15 cellular contexts compared by ENCODE assay signal in genomic region chr11:33325456-33325855, GRCh38. TPM values are rescaled to one million over a fixed set of nuclear protein-coding genes. Genes with fewer than 3 reads are reported as not detected.
DNase-seq lines count a peak whose midpoint lies in the region; ATAC-seq and TF ChIP-seq lines count a peak whose summit lies in the region.
"Had no signal": no experiment of that assay in that cellular context is flagged by ENCODE, and none has a peak within 500 bp of the region (broad histone marks: within the 10 kb centered on the region; RNA-seq: fewer than 3 reads in every experiment).

No MANE protein-coding gene starts in this region.

- H3K36me3 ChIP-seq in subcutaneous abdominal adipose tissue (ENCODE audit: control insufficient read depth in 5 of 5, insufficient read depth in 5 of 5, low read length in 5 of 5): no peaks in the 10 kb centered on the region
- no peaks in the 10 kb centered on the region for H3K36me3 ChIP-seq in adrenal gland (replicated peaks in 1 of 2)
- H3K36me3 ChIP-seq: HAP-1 had no signal

- TF ChIP-seq POLR2A in adrenal gland (IDR thresholded peaks at IDR 0.05): no peak

- no peaks in the 10 kb centered on the region for H3K27me3 Mint-ChIP-seq in activated T-cell treated with anti-CD3 and anti-CD28 coated beads, Interleukin-2, amount 50 U/mL, for 72 hours (ENCODE audit: low read depth)
- no peaks in the 10 kb centered on the region for H3K27me3 Mint-ChIP-seq in T-helper 17 cell
- H3K27me3 Mint-ChIP-seq: CD4-positive, alpha-beta T cell had no signal

- H3K4me1 Mint-ChIP-seq in activated T-cell treated with anti-CD3 and anti-CD28 coated beads, Interleukin-2, amount 50 U/mL, for 72 hours (ENCODE audit: low read depth): peaks cover 14% of the 10 kb centered on the region
- peaks cover 34% of the 10 kb centered on the region for H3K4me1 Mint-ChIP-seq in T-helper 17 cell

- 71 to 85% (median 79%) methylated on average over 5 of the region's 5 CpGs for WGBS in adrenal gland, 4 donors

- peak overlapping the region; percentile 30 for H3K27ac Mint-ChIP-seq in activated T-cell treated with anti-CD3 and anti-CD28 coated beads, Interleukin-2, amount 50 U/mL, for 72 hours
- peak overlapping the region; percentile 77 for H3K27ac Mint-ChIP-seq in T-helper 17 cell

- intact Hi-C loops in adrenal gland (cut with DNase I): loop anchor here in 1 of 2 donors (10.0 kb wide), 1 partner anchor 71 kb away; the partner anchor contains the start of gene HIPK3

- TF ChIP-seq CTCF in epithelial cell of esophagus (IDR thresholded peaks at IDR 0.05; ENCODE audit: insufficient read depth, low read depth, low read length, missing control alignments) (no peak), adrenal gland (IDR thresholded peaks at IDR 0.05) (no peak)

- no peaks in the 10 kb centered on the region for H3K9me3 Mint-ChIP-seq in activated T-cell treated with anti-CD3 and anti-CD28 coated beads, Interleukin-2, amount 50 U/mL, for 72 hours
- H3K9me3 Mint-ChIP-seq: CD4-positive, alpha-beta T cell had no signal

- no peak overlapping the region for H3K9ac ChIP-seq in subcutaneous abdominal adipose tissue (ENCODE audit: low read length in 5 of 5)

- no peak overlapping the region for H3K4me3 Mint-ChIP-seq in activated T-cell treated with anti-CD3 and anti-CD28 coated beads, Interleukin-2, amount 50 U/mL, for 72 hours
- H3K4me3 Mint-ChIP-seq in T-helper 17 cell: no peak overlapping the region
- H3K4me3 Mint-ChIP-seq: CD4-positive, alpha-beta T cell had no signal

- H3K27me3 ChIP-seq in subcutaneous abdominal adipose tissue (ENCODE audit: control insufficient read depth in 5 of 5, insufficient read depth in 4 of 5, low read length in 5 of 5): no peaks in the 10 kb centered on the region
- no peaks in the 10 kb centered on the region for H3K27me3 ChIP-seq in adrenal gland
- H3K27me3 ChIP-seq: BLaER1 treated with 17β-estradiol and CSF1 and Interleukin-3, amounts not matched to agents 10 nM and 100 nM had no signal

- DNase-seq in activated T-cell treated with anti-CD3 and anti-CD28 coated beads, Interleukin-2, amount 50 U/mL, for 72 hours: no peak
- DNase-seq in activated T-cell treated with anti-CD3 and anti-CD28 coated beads, Interleukin-2, amount 50 U/mL, for 48 hours: no peak
- DNase-seq in T-helper 17 cell (no peak), epithelial cell of esophagus (ENCODE audit: low read depth) (peak; percentile 12), GDM1 (lab: John Stamatoyannopoulos, UW) (no peak), adrenal gland (no peak), SK-N-DZ (ENCODE audit: low spot score) (no peak)
- DNase-seq: Calu3; CD4-positive, alpha-beta T cell; DMS 273 treated with DMSO at 0.1 percent for 48 hours; IMR-90 had no signal

- no peaks in the 10 kb centered on the region for H3K9me3 ChIP-seq in T-helper 17 cell (ENCODE audit: control insufficient read depth, low read length, poor library complexity, severe bottlenecking)
- no peaks in the 10 kb centered on the region for H3K9me3 ChIP-seq in subcutaneous abdominal adipose tissue (ENCODE audit: control insufficient read depth in 5 of 5, low read length in 5 of 5)
- no peaks in the 10 kb centered on the region for H3K9me3 ChIP-seq in adrenal gland (replicated peaks in 1 of 3)
- H3K9me3 ChIP-seq: BLaER1 treated with 17β-estradiol and CSF1 and Interleukin-3, amounts not matched to agents 10 nM and 100 nM; HAP-1 had no signal

- H3K4me1 ChIP-seq in subcutaneous abdominal adipose tissue (ENCODE audit: control insufficient read depth in 5 of 5, insufficient read depth in 5 of 5, low read length in 5 of 5) (peaks cover 0 to 46% (median 36%) of the 10 kb centered on the region in 5 donors), adrenal gland (replicated peaks in 1 of 2) (peaks cover 7 to 32% of the 10 kb centered on the region in 2 donors)

- no peak for ATAC-seq in activated T-cell treated with anti-CD3 and anti-CD28 coated beads, Interleukin-2, amount 50 U/mL, for 72 hours (replicated peaks in 1 of 2)
- no peak for ATAC-seq in T-helper 17 cell

- H3K4me3 ChIP-seq in epithelial cell of esophagus (ENCODE audit: low read length) (no peak overlapping the region), subcutaneous abdominal adipose tissue (ENCODE audit: low read depth in 1 of 5, low read length in 5 of 5) (no peak overlapping the region), adrenal gland (no peak overlapping the region)
- H3K4me3 ChIP-seq: BLaER1 treated with 17β-estradiol and CSF1 and Interleukin-3, amounts not matched to agents 10 nM and 100 nM; HAP-1 had no signal

- H3K27ac ChIP-seq in subcutaneous abdominal adipose tissue (ENCODE audit: low read depth, low read length) (peak overlapping the region; percentile 33), adrenal gland (no peak overlapping the region)
- H3K27ac ChIP-seq: 22Rv1 had no signal

- H3K36me3 Mint-ChIP-seq in activated T-cell treated with anti-CD3 and anti-CD28 coated beads, Interleukin-2, amount 50 U/mL, for 72 hours (ENCODE audit: insufficient read depth in 2 of 2): no peaks in the 10 kb centered on the region
- H3K36me3 Mint-ChIP-seq in T-helper 17 cell (ENCODE audit: low read depth): no peaks in the 10 kb centered on the region

RNA-seq across cellular contexts. Expression of gene KIAA1549L, which starts 50.5 kb away (rescaled TPM):
- not detected for total RNA-seq in activated T-cell treated with anti-CD3 and anti-CD28 coated beads, Interleukin-2, amount 50 U/mL, for 72 hours
- total RNA-seq in T-helper 17 cell: not detected
- 1 to 10 TPM in 3 of 8 donors, under 1 TPM in 5; 0.17 to 5.3 (median 0.79) TPM for total RNA-seq in adrenal gland
- polyA plus RNA-seq in adrenal gland: under 1 TPM; 0.20 to 0.33 (median 0.24) TPM
- polyA plus RNA-seq in SK-N-DZ (2014; cell fraction: cytosol; rRNA removed): 8.7 and 11.9 TPM in 2 replicates
- 4.1 and 10.6 TPM in 2 replicates for polyA plus RNA-seq in SK-N-DZ (2014; cell fraction: nucleus; rRNA removed)
- total RNA-seq: CD4-positive, alpha-beta T cell had no signal
